In genomic region chr1:4687943-4688342, GRCh38 we compare ENCODE assay signal across 23 cellular contexts. TPM values are rescaled to one million over a fixed set of nuclear protein-coding genes. Genes with fewer than 3 reads are reported as not detected.
"Had no signal": no experiment of that assay in that cellular context is flagged by ENCODE, and none has a peak within 500 bp of the region (broad histone marks: within the 10 kb centered on the region; RNA-seq: fewer than 3 reads in every experiment).

No MANE protein-coding gene starts in this region.

- H3K9me3 ChIP-seq: heart right ventricle, psoas muscle, right lobe of liver, suprapubic skin, tibial nerve, uterus had no signal

- ATAC-seq: heart right ventricle; left lobe of liver; natural killer cell; psoas muscle; right lobe of liver; stimulated activated naive B cell treated with anti-CD40 and anti-IgM and Interleukin-4, amounts not matched to agents 10 μg/mL and 1 μg/mL and 100 μg/mL, for 72 hours had no signal

- H3K27me3 ChIP-seq: hepatocyte, right lobe of liver, tibial nerve, uterus had no signal

- H3K9ac ChIP-seq: parathyroid adenoma had no signal

- H3K36me3 Mint-ChIP-seq: mesothelial cell of epicardium; naive B cell; natural killer cell; stimulated activated naive B cell treated with anti-CD40 and anti-IgM and Interleukin-4, amounts not matched to agents 10 μg/mL and 1 μg/mL and 100 μg/mL, for 72 hours; type B pancreatic cell had no signal

- H3K9me3 Mint-ChIP-seq: mesothelial cell of epicardium; naive B cell; natural killer cell; nephron progenitor cell; stimulated activated naive B cell treated with anti-CD40 and anti-IgM and Interleukin-4, amounts not matched to agents 10 μg/mL and 1 μg/mL and 100 μg/mL, for 72 hours; stimulated activated naive CD8-positive, alpha-beta T cell treated with anti-CD3 and anti-CD28 coated beads, Interleukin-15, Interleukin-2, amounts not matched to agents 100 ng/mL and 50 ng/mL, for 24 hours; type B pancreatic cell had no signal

- H3K27ac ChIP-seq: heart right ventricle, hepatocyte, parathyroid adenoma, psoas muscle, right lobe of liver, suprapubic skin, tibial nerve, uterus had no signal

- H3K4me3 Mint-ChIP-seq: mesothelial cell of epicardium; naive B cell; natural killer cell; nephron progenitor cell; stimulated activated naive B cell treated with anti-CD40 and anti-IgM and Interleukin-4, amounts not matched to agents 10 μg/mL and 1 μg/mL and 100 μg/mL, for 72 hours; stimulated activated naive CD8-positive, alpha-beta T cell treated with anti-CD3 and anti-CD28 coated beads, Interleukin-15, Interleukin-2, amounts not matched to agents 100 ng/mL and 50 ng/mL, for 24 hours; type B pancreatic cell had no signal

- H3K4me1 Mint-ChIP-seq: mesothelial cell of epicardium; naive B cell; natural killer cell; stimulated activated naive B cell treated with anti-CD40 and anti-IgM and Interleukin-4, amounts not matched to agents 10 μg/mL and 1 μg/mL and 100 μg/mL, for 72 hours had no signal

- DNase-seq: heart right ventricle; islet precursor cell; mesendoderm; naive B cell; natural killer cell; nephron progenitor cell; nucleus accumbens; psoas muscle; right lobe of liver; stimulated activated CD4-positive, alpha-beta T cell treated with anti-CD3 and anti-CD28 coated beads, Interleukin-1b, Interleukin-23, amount 100 ng/mL, for 48 hours; stimulated activated CD4-positive, alpha-beta T cell treated with anti-CD3 and anti-CD28 coated beads, Interleukin-4, amount 100 ng/mL, for 1 hour; stimulated activated naive B cell treated with anti-CD40 and anti-IgM and Interleukin-4, amounts not matched to agents 10 μg/mL and 1 μg/mL and 100 μg/mL, for 72 hours; uterus had no signal

- H3K4me1 ChIP-seq: heart right ventricle, parathyroid adenoma, psoas muscle, right lobe of liver, suprapubic skin, tibial nerve, uterus had no signal

- H3K4me3 ChIP-seq: heart right ventricle, hepatocyte, lung, psoas muscle, right lobe of liver, smooth muscle cell, suprapubic skin, tibial nerve, uterus had no signal

- H3K36me3 ChIP-seq: heart right ventricle, right lobe of liver, suprapubic skin, tibial nerve, uterus had no signal

- H3K27ac Mint-ChIP-seq: mesothelial cell of epicardium; naive B cell; natural killer cell; nephron progenitor cell; stimulated activated naive B cell treated with anti-CD40 and anti-IgM and Interleukin-4, amounts not matched to agents 10 μg/mL and 1 μg/mL and 100 μg/mL, for 72 hours; stimulated activated naive CD8-positive, alpha-beta T cell treated with anti-CD3 and anti-CD28 coated beads, Interleukin-15, Interleukin-2, amounts not matched to agents 100 ng/mL and 50 ng/mL, for 24 hours; type B pancreatic cell had no signal

- H3K4me2 ChIP-seq: hepatocyte, smooth muscle cell had no signal

- H3K27me3 Mint-ChIP-seq: stimulated activated naive CD8-positive, alpha-beta T cell treated with anti-CD3 and anti-CD28 coated beads, Interleukin-15, Interleukin-2, amounts not matched to agents 100 ng/mL and 50 ng/mL, for 24 hours; type B pancreatic cell had no signal

- H2AFZ ChIP-seq: hepatocyte, parathyroid adenoma had no signal

- H3K79me2 ChIP-seq: hepatocyte had no signal

RNA-seq across cellular contexts. Expression of gene AJAP1, which starts 33.5 kb away (rescaled TPM):
- total RNA-seq: natural killer cell had no signal
